Comparison of ENCODE assay signal across 2 cellular contexts in the genomic region with DNA sequence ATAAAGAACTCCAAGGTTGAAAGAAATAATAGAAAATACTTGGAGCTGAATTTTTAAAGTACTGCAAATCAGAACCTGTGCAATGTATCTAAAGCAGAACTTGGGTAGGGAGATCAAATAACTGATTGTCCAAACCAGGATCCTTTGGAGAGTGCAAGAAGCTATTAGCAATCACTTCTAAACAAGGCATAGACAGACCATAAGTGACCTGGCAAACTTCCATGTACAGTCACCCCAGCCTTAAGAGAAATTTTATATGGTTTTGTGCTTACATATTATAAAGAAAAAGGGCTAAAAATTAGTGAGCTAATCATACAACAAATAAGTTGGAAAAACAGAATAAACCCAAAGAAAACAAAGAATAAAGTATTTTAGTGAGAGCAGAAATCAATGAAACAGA.
TF ChIP-seq lines count a peak whose summit lies in the region.

No MANE protein-coding gene starts in this region.

TF ChIP-seq in IMR-90, 13 proteins besides CTCF, POLR2A, EP300 and RAD21:
- TF ChIP-seq, protein P1, sequence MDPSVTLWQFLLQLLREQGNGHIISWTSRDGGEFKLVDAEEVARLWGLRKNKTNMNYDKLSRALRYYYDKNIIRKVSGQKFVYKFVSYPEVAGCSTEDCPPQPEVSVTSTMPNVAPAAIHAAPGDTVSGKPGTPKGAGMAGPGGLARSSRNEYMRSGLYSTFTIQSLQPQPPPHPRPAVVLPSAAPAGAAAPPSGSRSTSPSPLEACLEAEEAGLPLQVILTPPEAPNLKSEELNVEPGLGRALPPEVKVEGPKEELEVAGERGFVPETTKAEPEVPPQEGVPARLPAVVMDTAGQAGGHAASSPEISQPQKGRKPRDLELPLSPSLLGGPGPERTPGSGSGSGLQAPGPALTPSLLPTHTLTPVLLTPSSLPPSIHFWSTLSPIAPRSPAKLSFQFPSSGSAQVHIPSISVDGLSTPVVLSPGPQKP (IDR thresholded peaks at IDR 0.05; ENCODE audit: borderline replicate concordance, low read depth, low read length), result no peak
- no peak for TF ChIP-seq SMC3 (IDR thresholded peaks at IDR 0.05; ENCODE audit: low read depth, low read length)
- no peak for TF ChIP-seq RFX5 (IDR thresholded peaks at IDR 0.05; ENCODE audit: low read depth, low read length)
- TF ChIP-seq CHD1 (IDR thresholded peaks at IDR 0.05; ENCODE audit: low read depth, low read length), result no peak
- no peak for TF ChIP-seq CEBPB (IDR thresholded peaks at IDR 0.05; ENCODE audit: low read depth, low read length)
- TF ChIP-seq, protein P2, sequence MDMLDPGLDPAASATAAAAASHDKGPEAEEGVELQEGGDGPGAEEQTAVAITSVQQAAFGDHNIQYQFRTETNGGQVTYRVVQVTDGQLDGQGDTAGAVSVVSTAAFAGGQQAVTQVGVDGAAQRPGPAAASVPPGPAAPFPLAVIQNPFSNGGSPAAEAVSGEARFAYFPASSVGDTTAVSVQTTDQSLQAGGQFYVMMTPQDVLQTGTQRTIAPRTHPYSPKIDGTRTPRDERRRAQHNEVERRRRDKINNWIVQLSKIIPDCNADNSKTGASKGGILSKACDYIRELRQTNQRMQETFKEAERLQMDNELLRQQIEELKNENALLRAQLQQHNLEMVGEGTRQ (IDR thresholded peaks at IDR 0.05; ENCODE audit: low read depth, low read length), result no peak
- TF ChIP-seq NFE2L2 (IDR thresholded peaks at IDR 0.05; ENCODE audit: low read depth, low read length), result no peak
- TF ChIP-seq BHLHE40 (IDR thresholded peaks at IDR 0.05; ENCODE audit: low read depth, low read length), result no peak
- TF ChIP-seq MAFK (IDR thresholded peaks at IDR 0.05; ENCODE audit: low read depth, low read length), result no peak
- TF ChIP-seq MXI1 (IDR thresholded peaks at IDR 0.05; ENCODE audit: borderline replicate concordance, low read depth, low read length), result no peak
- no peak for TF ChIP-seq RCOR1 (IDR thresholded peaks at IDR 0.05; ENCODE audit: insufficient replicate concordance, low read length)
- TF ChIP-seq FOS (IDR thresholded peaks at IDR 0.05; ENCODE audit: low read depth, low read length), result no peak
TF ChIP-seq in IMR-90: peak in this region for 0.

TF ChIP-seq in K562, 482 proteins besides CTCF, POLR2A, EP300 and RAD21:
- TF ChIP-seq, protein P3, sequence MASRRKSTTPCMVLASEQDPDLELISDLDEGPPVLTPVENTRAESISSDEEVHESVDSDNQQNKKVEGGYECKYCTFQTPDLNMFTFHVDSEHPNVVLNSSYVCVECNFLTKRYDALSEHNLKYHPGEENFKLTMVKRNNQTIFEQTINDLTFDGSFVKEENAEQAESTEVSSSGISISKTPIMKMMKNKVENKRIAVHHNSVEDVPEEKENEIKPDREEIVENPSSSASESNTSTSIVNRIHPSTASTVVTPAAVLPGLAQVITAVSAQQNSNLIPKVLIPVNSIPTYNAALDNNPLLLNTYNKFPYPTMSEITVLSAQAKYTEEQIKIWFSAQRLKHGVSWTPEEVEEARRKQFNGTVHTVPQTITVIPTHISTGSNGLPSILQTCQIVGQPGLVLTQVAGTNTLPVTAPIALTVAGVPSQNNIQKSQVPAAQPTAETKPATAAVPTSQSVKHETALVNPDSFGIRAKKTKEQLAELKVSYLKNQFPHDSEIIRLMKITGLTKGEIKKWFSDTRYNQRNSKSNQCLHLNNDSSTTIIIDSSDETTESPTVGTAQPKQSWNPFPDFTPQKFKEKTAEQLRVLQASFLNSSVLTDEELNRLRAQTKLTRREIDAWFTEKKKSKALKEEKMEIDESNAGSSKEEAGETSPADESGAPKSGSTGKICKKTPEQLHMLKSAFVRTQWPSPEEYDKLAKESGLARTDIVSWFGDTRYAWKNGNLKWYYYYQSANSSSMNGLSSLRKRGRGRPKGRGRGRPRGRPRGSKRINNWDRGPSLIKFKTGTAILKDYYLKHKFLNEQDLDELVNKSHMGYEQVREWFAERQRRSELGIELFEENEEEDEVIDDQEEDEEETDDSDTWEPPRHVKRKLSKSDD (conservative IDR thresholded peaks at IDR 0.05; ENCODE audit: low read length), result no peak
- TF ChIP-seq ZBTB1 (CRISPR knock-in tag; IDR thresholded peaks at IDR 0.05; ENCODE audit: borderline replicate concordance, low read depth) (no peak), ZNF232 (CRISPR knock-in tag; IDR thresholded peaks at IDR 0.05) (no peak), ZKSCAN1 (IDR thresholded peaks at IDR 0.05; ENCODE audit: low read depth, low read length) (no peak), FOXK1 (CRISPR knock-in tag; IDR thresholded peaks at IDR 0.05; ENCODE audit: borderline replicate concordance) (no peak), ZNF140 (CRISPR knock-in tag; IDR thresholded peaks at IDR 0.05) (no peak), DMBX1 (CRISPR knock-in tag; IDR thresholded peaks at IDR 0.05; ENCODE audit: borderline replicate concordance) (no peak), SMAD1 (IDR thresholded peaks at IDR 0.05; ENCODE audit: low read depth, low read length, partially characterized antibody) (no peak), MAFF (IDR thresholded peaks at IDR 0.05; ENCODE audit: low read length) (no peak), MIER1 (IDR thresholded peaks at IDR 0.05; ENCODE audit: low read depth) (no peak), NR4A1 (CRISPR knock-in tag; IDR thresholded peaks at IDR 0.05) (no peak), NR4A1 (tag; IDR thresholded peaks at IDR 0.05) (no peak), TEAD2 (tag; IDR thresholded peaks at IDR 0.05) (no peak), HNRNPL (IDR thresholded peaks at IDR 0.05; ENCODE audit: low read depth, low read length) (no peak), PCBP2 (IDR thresholded peaks at IDR 0.05; ENCODE audit: low read depth, low read length, poor library complexity, severe bottlenecking) (no peak), GATAD2B (IDR thresholded peaks at IDR 0.05; ENCODE audit: borderline replicate concordance) (no peak)
- TF ChIP-seq, protein P4, sequence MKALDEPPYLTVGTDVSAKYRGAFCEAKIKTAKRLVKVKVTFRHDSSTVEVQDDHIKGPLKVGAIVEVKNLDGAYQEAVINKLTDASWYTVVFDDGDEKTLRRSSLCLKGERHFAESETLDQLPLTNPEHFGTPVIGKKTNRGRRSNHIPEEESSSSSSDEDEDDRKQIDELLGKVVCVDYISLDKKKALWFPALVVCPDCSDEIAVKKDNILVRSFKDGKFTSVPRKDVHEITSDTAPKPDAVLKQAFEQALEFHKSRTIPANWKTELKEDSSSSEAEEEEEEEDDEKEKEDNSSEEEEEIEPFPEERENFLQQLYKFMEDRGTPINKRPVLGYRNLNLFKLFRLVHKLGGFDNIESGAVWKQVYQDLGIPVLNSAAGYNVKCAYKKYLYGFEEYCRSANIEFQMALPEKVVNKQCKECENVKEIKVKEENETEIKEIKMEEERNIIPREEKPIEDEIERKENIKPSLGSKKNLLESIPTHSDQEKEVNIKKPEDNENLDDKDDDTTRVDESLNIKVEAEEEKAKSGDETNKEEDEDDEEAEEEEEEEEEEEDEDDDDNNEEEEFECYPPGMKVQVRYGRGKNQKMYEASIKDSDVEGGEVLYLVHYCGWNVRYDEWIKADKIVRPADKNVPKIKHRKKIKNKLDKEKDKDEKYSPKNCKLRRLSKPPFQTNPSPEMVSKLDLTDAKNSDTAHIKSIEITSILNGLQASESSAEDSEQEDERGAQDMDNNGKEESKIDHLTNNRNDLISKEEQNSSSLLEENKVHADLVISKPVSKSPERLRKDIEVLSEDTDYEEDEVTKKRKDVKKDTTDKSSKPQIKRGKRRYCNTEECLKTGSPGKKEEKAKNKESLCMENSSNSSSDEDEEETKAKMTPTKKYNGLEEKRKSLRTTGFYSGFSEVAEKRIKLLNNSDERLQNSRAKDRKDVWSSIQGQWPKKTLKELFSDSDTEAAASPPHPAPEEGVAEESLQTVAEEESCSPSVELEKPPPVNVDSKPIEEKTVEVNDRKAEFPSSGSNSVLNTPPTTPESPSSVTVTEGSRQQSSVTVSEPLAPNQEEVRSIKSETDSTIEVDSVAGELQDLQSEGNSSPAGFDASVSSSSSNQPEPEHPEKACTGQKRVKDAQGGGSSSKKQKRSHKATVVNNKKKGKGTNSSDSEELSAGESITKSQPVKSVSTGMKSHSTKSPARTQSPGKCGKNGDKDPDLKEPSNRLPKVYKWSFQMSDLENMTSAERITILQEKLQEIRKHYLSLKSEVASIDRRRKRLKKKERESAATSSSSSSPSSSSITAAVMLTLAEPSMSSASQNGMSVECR (CRISPR knock-in tag; IDR thresholded peaks at IDR 0.05), result no peak
- TF ChIP-seq, protein P5, sequence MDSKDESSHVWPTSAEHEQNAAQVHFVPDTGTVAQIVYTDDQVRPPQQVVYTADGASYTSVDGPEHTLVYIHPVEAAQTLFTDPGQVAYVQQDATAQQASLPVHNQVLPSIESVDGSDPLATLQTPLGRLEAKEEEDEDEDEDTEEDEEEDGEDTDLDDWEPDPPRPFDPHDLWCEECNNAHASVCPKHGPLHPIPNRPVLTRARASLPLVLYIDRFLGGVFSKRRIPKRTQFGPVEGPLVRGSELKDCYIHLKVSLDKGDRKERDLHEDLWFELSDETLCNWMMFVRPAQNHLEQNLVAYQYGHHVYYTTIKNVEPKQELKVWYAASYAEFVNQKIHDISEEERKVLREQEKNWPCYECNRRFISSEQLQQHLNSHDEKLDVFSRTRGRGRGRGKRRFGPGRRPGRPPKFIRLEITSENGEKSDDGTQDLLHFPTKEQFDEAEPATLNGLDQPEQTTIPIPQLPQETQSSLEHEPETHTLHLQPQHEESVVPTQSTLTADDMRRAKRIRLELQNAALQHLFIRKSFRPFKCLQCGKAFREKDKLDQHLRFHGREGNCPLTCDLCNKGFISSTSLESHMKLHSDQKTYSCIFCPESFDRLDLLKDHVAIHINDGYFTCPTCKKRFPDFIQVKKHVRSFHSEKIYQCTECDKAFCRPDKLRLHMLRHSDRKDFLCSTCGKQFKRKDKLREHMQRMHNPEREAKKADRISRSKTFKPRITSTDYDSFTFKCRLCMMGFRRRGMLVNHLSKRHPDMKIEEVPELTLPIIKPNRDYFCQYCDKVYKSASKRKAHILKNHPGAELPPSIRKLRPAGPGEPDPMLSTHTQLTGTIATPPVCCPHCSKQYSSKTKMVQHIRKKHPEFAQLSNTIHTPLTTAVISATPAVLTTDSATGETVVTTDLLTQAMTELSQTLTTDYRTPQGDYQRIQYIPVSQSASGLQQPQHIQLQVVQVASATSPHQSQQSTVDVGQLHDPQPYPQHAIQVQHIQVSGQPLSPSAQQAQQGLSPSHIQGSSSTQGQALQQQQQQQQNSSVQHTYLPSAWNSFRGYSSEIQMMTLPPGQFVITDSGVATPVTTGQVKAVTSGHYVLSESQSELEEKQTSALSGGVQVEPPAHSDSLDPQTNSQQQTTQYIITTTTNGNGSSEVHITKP (IDR thresholded peaks at IDR 0.05; ENCODE audit: partially characterized antibody), result no peak
- TF ChIP-seq, protein P6, sequence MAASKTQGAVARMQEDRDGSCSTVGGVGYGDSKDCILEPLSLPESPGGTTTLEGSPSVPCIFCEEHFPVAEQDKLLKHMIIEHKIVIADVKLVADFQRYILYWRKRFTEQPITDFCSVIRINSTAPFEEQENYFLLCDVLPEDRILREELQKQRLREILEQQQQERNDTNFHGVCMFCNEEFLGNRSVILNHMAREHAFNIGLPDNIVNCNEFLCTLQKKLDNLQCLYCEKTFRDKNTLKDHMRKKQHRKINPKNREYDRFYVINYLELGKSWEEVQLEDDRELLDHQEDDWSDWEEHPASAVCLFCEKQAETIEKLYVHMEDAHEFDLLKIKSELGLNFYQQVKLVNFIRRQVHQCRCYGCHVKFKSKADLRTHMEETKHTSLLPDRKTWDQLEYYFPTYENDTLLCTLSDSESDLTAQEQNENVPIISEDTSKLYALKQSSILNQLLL (CRISPR knock-in tag; IDR thresholded peaks at IDR 0.05; ENCODE audit: borderline replicate concordance), result no peak
- TF ChIP-seq, protein P7, sequence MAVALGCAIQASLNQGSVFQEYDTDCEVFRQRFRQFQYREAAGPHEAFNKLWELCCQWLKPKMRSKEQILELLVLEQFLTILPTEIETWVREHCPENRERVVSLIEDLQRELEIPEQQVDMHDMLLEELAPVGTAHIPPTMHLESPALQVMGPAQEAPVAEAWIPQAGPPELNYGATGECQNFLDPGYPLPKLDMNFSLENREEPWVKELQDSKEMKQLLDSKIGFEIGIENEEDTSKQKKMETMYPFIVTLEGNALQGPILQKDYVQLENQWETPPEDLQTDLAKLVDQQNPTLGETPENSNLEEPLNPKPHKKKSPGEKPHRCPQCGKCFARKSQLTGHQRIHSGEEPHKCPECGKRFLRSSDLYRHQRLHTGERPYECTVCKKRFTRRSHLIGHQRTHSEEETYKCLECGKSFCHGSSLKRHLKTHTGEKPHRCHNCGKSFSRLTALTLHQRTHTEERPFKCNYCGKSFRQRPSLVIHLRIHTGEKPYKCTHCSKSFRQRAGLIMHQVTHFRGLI (CRISPR knock-in tag; IDR thresholded peaks at IDR 0.05), result no peak
- TF ChIP-seq, protein P8, sequence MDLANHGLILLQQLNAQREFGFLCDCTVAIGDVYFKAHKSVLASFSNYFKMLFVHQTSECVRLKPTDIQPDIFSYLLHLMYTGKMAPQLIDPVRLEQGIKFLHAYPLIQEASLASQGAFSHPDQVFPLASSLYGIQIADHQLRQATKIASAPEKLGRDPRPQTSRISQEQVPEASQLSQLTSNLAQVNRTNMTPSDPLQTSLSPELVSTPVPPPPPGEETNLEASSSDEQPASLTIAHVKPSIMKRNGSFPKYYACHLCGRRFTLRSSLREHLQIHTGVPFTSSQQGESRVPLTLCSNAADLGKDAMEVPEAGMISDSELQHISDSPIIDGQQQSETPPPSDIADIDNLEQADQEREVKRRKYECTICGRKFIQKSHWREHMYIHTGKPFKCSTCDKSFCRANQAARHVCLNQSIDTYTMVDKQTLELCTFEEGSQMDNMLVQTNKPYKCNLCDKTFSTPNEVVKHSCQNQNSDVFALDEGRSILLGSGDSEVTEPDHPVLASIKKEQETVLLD (IDR thresholded peaks at IDR 0.05), result no peak
